ENCODE assay signal across 10 cellular contexts in genomic region chr14:91371011-91371989, GRCh38. TPM values are rescaled to one million over a fixed set of nuclear protein-coding genes. Genes with fewer than 3 reads are reported as not detected.
A peak's percentile ranks its signal among the peaks of the same experiment; 100 is the strongest.
DNase-seq lines count a peak whose midpoint lies in the region; ATAC-seq and TF ChIP-seq lines count a peak whose summit lies in the region.
"Had no signal": no experiment of that assay in that cellular context is flagged by ENCODE, and none has a peak within 500 bp of the region (broad histone marks: within the 10 kb centered on the region; RNA-seq: fewer than 3 reads in every experiment).

No MANE protein-coding gene starts in this region.

- H3K4me2 ChIP-seq in mesenchymal stem cell (ENCODE audit: low read length, poor library complexity, severe bottlenecking), result no peak overlapping the region

- no peak overlapping the region for H2BK5ac ChIP-seq in mesenchymal stem cell (ENCODE audit: low read depth, low read length, poor library complexity, severe bottlenecking)

- H3K4me3 Mint-ChIP-seq in natural killer cell, result peak overlapping the region; percentile 84

- H3K4me3 ChIP-seq in mesenchymal stem cell (ENCODE audit: insufficient read depth in 1 of 2, low read depth in 1 of 2, low read length in 2 of 2), result no peak overlapping the region
- H3K4me3 ChIP-seq: tibial nerve had no signal

- no peaks in the 10 kb centered on the region for H3K9me3 Mint-ChIP-seq in activated naive CD4-positive, alpha-beta T cell treated with anti-CD3 and anti-CD28 coated beads, Interleukin-2, amount 50 U/mL, for 72 hours
- no peaks in the 10 kb centered on the region for H3K9me3 Mint-ChIP-seq in natural killer cell

- H3K18ac ChIP-seq in mesenchymal stem cell (ENCODE audit: low read depth in 1 of 2, low read length in 2 of 2), result no peak overlapping the region

- H3K27me3 Mint-ChIP-seq in natural killer cell (ENCODE audit: low read depth in 2 of 2), result no peaks in the 10 kb centered on the region

- no peak overlapping the region for H2AFZ ChIP-seq in mesenchymal stem cell (ENCODE audit: low read depth, low read length)

- no peak overlapping the region for H3K4ac ChIP-seq in mesenchymal stem cell (ENCODE audit: low read depth in 1 of 2, low read length in 2 of 2)

- peaks cover 0 to 6% of the 10 kb centered on the region in 2 donors for H3K36me3 Mint-ChIP-seq in activated naive CD4-positive, alpha-beta T cell treated with anti-CD3 and anti-CD28 coated beads, Interleukin-2, amount 50 U/mL, for 72 hours
- no peaks in the 10 kb centered on the region for H3K36me3 Mint-ChIP-seq in natural killer cell

- no peak overlapping the region for H4K91ac ChIP-seq in mesenchymal stem cell (ENCODE audit: low read length)

- H3K27ac Mint-ChIP-seq in activated naive CD4-positive, alpha-beta T cell treated with anti-CD3 and anti-CD28 coated beads, Interleukin-2, amount 50 U/mL, for 72 hours, result peak overlapping the region; percentile 73 to 92
- peak overlapping the region; percentile 96 to 98 for H3K27ac Mint-ChIP-seq in natural killer cell

- H3K9ac ChIP-seq in mesenchymal stem cell (ENCODE audit: low read length), result no peak overlapping the region

- no peak overlapping the region for H4K8ac ChIP-seq in mesenchymal stem cell (ENCODE audit: low read length)

- H3K27ac ChIP-seq in KOPT-K1 (ENCODE audit: low read depth, low read length, poor library complexity, severe bottlenecking) (peak overlapping the region; percentile 75), mesenchymal stem cell (ENCODE audit: low read length, poor library complexity, severe bottlenecking) (no peak overlapping the region)
- H3K27ac ChIP-seq: tibial nerve had no signal

- H2BK12ac ChIP-seq in mesenchymal stem cell (ENCODE audit: low read length in 2 of 2), result no peak overlapping the region

- H2BK15ac ChIP-seq in mesenchymal stem cell (ENCODE audit: low read depth, poor library complexity, severe bottlenecking), result no peak overlapping the region

- no peak overlapping the region for H2AK5ac ChIP-seq in mesenchymal stem cell (ENCODE audit: low read length, severe bottlenecking)

- H2BK120ac ChIP-seq in mesenchymal stem cell (ENCODE audit: low read depth, low read length), result no peak overlapping the region

- H3K4me1 ChIP-seq in mesenchymal stem cell (ENCODE audit: control insufficient read depth, insufficient read depth, low read depth, low read length), result peaks cover 19% of the 10 kb centered on the region

- H3K14ac ChIP-seq in mesenchymal stem cell (ENCODE audit: low read length in 2 of 2), result no peak overlapping the region

- H3K79me1 ChIP-seq in mesenchymal stem cell (replicated peaks; ENCODE audit: low read length, poor library complexity, severe bottlenecking), result peaks cover 1% of the 10 kb centered on the region

- peaks cover 0 to 95% of the 10 kb centered on the region in 2 experiments for H3K27me3 ChIP-seq in mesenchymal stem cell (ENCODE audit: control insufficient read depth in 1 of 2, insufficient read depth in 1 of 2, low read length in 2 of 2)
- H3K27me3 ChIP-seq: tibial nerve had no signal

- no peaks in the 10 kb centered on the region for H3K36me3 ChIP-seq in KOPT-K1 (ENCODE audit: insufficient read depth, low read length)
- H3K36me3 ChIP-seq in mesenchymal stem cell (ENCODE audit: control insufficient read depth in 1 of 2, insufficient read depth in 2 of 2, low read depth in 1 of 2, low read length in 2 of 2), result no peaks in the 10 kb centered on the region
- H3K36me3 ChIP-seq: tibial nerve had no signal

- DNase-seq in NCI-H1092 treated with DMSO at 0.1 percent for 48 hours (lab: John Stamatoyannopoulos, UW) (peak; percentile 52), NCI-H1092 (lab: John Stamatoyannopoulos, UW) (no peak), natural killer cell (no peak), NCI-H2029 (lab: John Stamatoyannopoulos, UW) (no peak), mesenchymal stem cell (no peak)
- DNase-seq in activated naive CD4-positive, alpha-beta T cell treated with anti-CD3 and anti-CD28 coated beads, Interleukin-2, amount 50 U/mL, for 72 hours (ENCODE audit: low spot score in 2 of 2), result no peak
- DNase-seq: stimulated activated CD4-positive, alpha-beta T cell treated with anti-CD3 and anti-CD28 coated beads, Interleukin-2, amount 100 ng/mL, for 24 hours had no signal

- H3K23ac ChIP-seq in mesenchymal stem cell (ENCODE audit: low read length in 2 of 2), result no peak overlapping the region

- H3K9me3 ChIP-seq in KOPT-K1 (ENCODE audit: insufficient read depth, low read length, poor library complexity, severe bottlenecking) (no peaks in the 10 kb centered on the region), mesenchymal stem cell (ENCODE audit: control insufficient read depth, low read length) (no peaks in the 10 kb centered on the region)
- H3K9me3 ChIP-seq: tibial nerve had no signal

- 83% methylated on average over 19 of the region's 19 CpGs for WGBS in mesenchymal stem cell

- ATAC-seq in activated naive CD4-positive, alpha-beta T cell treated with anti-CD3 and anti-CD28 coated beads, Interleukin-2, amount 50 U/mL, for 72 hours, result no peak
- ATAC-seq in natural killer cell (no peak), GM18907 (IDR thresholded peaks at IDR 0.05; ENCODE audit: unreplicated experiment) (no peak)

- peaks cover 95 to 97% of the 10 kb centered on the region in 2 donors for H3K4me1 Mint-ChIP-seq in natural killer cell

- intact Hi-C loops in natural killer cell (cut with micrococcal nuclease), result no loop called here

- no peak for TF ChIP-seq CTCF in natural killer cell (IDR thresholded peaks at IDR 0.05)

RNA-seq across cellular contexts. Expression of gene CCDC88C, which starts 46.3 kb away (rescaled TPM):
- 100 to 1,000 TPM in 1 of 2 donors, 10 to 100 TPM in 1; 98.8 to 113 TPM for total RNA-seq in activated naive CD4-positive, alpha-beta T cell treated with anti-CD3 and anti-CD28 coated beads, Interleukin-2, amount 50 U/mL, for 72 hours
- total RNA-seq in natural killer cell, result 100 to 1,000 TPM; 432 to 516 (median 438) TPM
- polyA plus RNA-seq in mesenchymal stem cell (2013, experiment 1 of 2), result 0.25 TPM
- 0.21 TPM for polyA plus RNA-seq in mesenchymal stem cell (2013, experiment 2 of 2)
